ENCODE assay signal across 12 cellular contexts in the genomic region with DNA sequence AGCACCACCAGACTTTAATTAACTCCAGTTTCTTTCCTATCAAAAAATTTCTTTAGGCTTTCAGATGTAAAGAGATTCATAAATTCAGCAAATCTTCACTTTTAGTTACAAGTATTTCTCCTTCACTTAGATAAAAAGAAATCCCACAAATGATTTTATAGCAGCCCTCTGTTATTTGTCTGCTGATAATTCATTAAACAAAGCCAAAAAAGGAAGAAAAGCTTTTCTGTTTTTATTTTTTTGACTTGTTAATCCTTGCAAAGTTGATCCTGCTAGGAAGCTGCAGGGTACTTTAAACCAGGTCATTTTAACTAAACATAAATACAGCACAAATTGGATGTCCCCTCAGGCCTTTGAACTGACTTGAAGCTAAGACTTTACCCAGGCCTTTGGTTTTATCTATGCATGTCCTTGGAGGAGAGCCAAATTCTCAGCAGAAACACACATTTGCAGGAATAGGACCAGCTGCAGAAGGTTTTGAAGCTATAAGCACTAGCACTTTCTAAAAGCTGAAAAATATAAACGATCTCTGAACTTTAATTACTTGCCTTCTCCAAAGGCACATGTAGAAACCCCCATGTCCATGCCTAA. TPM values are rescaled to one million over a fixed set of nuclear protein-coding genes. Genes with fewer than 3 reads are reported as not detected.
A peak's percentile ranks its signal among the peaks of the same experiment; 100 is the strongest.
DNase-seq lines count a peak whose midpoint lies in the region; ATAC-seq and TF ChIP-seq lines count a peak whose summit lies in the region.
"Had no signal": no experiment of that assay in that cellular context is flagged by ENCODE, and none has a peak within 500 bp of the region (broad histone marks: within the 10 kb centered on the region; RNA-seq: fewer than 3 reads in every experiment).

No MANE protein-coding gene starts in this region.

- peak overlapping the region; percentile 35 for H3K27ac ChIP-seq in smooth muscle cell (ENCODE audit: low read depth)

- WGBS in smooth muscle cell (ENCODE audit: low lambda C conversion rate), result 3% methylated on average over 1 of the region's 1 CpG

- peak overlapping the region; percentile 62 for H2AFZ ChIP-seq in smooth muscle cell (ENCODE audit: low read depth)

- H3K4me2 ChIP-seq in smooth muscle cell, result peak overlapping the region; percentile 80

- peaks cover 18% of the 10 kb centered on the region for H3K4me1 ChIP-seq in smooth muscle cell (ENCODE audit: low read depth)

- peak; percentile 4 for DNase-seq in NCI-H2227 (lab: John Stamatoyannopoulos, UW; ENCODE audit: unreplicated experiment)
- no peak for DNase-seq in NCI-H2227 treated with DMSO at 0.1 percent for 48 hours (lab: John Stamatoyannopoulos, UW)
- DNase-seq in NCI-H446 (lab: John Stamatoyannopoulos, UW), result peak; percentile 15 to 57
- peak; percentile 51 for DNase-seq in fibroblast of gingiva (ENCODE audit: low read depth)
- no peak for DNase-seq in smooth muscle cell (lab: John Stamatoyannopoulos, UW; ENCODE audit: unreplicated experiment)
- no peak for DNase-seq in NCI-H1930 (lab: John Stamatoyannopoulos, UW)
- DNase-seq in NCI-H1436 treated with DMSO at 0.1 percent for 48 hours (lab: John Stamatoyannopoulos, UW), result no peak
- DNase-seq: activated naive CD8-positive, alpha-beta T cell treated with anti-CD3 and anti-CD28 coated beads, Interleukin-2, amount 10 ng/mL, durations not matched to agents 7 days and 5 days; natural killer cell; T-helper 17 cell had no signal

- H3K27me3 ChIP-seq in smooth muscle cell (ENCODE audit: low read depth), result no peaks in the 10 kb centered on the region

- no peaks in the 10 kb centered on the region for H4K20me1 ChIP-seq in smooth muscle cell (ENCODE audit: low read depth)

- TF ChIP-seq CTCF in smooth muscle cell (IDR thresholded peaks at IDR 0.05; ENCODE audit: borderline replicate concordance, insufficient read depth, poor library complexity, severe bottlenecking), result no peak

- H3K9me3 ChIP-seq in smooth muscle cell (replicated peaks; ENCODE audit: low read depth), result no peaks in the 10 kb centered on the region

- H3K36me3 ChIP-seq in smooth muscle cell (ENCODE audit: low read depth), result no peaks in the 10 kb centered on the region

- no peak for ATAC-seq in HG03457 (IDR thresholded peaks at IDR 0.05; ENCODE audit: unreplicated experiment)
- ATAC-seq: natural killer cell, T-helper 17 cell had no signal

- no peak overlapping the region for H3K9ac ChIP-seq in smooth muscle cell (ENCODE audit: low read depth)

- H3K79me2 ChIP-seq in smooth muscle cell (ENCODE audit: low read depth), result no peaks in the 10 kb centered on the region

- no peak overlapping the region for H3K4me3 ChIP-seq in smooth muscle cell

- H3F3A ChIP-seq in smooth muscle cell (ENCODE audit: low read depth), result peaks cover 25% of the 10 kb centered on the region

RNA-seq across cellular contexts. Expression of a gene that starts 57.5 kb away (rescaled TPM):
- 51.3 and 58.8 TPM in 2 replicates for total RNA-seq in smooth muscle cell
- polyA plus RNA-seq in smooth muscle cell, result 13.4 and 24.5 TPM in 2 replicates
- total RNA-seq: activated CD8-positive, alpha-beta memory T cell treated with anti-CD3 and anti-CD28 coated beads for 36 hours; activated naive CD8-positive, alpha-beta T cell treated with anti-CD3 and anti-CD28 coated beads, Interleukin-2, amount 10 ng/mL, durations not matched to agents 7 days and 5 days; natural killer cell had no signal

Comparison
In these comparisons a context has a peak if more than half of its experiments do, and no peak if none do; other contexts are left out.
1. DNase-seq: peak in NCI-H2227 (single experiment), NCI-H446 (2 of 2) and fibroblast of gingiva (single experiment); none in NCI-H2227 treated with DMSO at 0.1 percent for 48 hours (single experiment), smooth muscle cell (single experiment), NCI-H1930 (0 of 2) and NCI-H1436 treated with DMSO at 0.1 percent for 48 hours (single experiment).